Comparison of ENCODE assay signal across 8 cellular contexts in the genomic region with DNA sequence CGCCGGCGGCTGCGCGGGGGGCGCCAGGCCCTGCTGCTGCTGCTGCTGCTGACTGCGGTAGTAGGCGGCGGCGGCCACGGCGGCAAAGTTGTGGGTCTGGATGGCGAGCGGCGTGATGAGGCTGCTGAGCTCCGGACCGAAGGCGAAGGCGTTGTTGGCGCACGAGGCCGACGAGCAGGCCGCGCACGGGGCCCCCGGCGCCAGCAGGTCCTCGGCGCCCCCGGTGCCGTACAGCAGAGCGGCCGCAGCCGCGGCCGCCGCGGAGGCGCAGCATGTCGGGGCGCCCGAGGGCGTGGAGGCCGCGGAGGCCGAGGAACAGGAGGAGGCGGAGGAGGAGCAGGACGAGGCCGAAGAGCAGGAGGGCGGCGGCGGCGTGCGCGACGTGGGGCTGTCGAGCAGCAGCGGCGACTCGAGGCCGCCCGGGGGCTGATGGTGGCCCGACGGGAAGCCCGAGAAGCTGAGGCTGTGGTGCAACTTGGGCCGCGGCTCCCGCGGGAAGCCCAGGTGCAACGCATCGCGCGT. TPM values are rescaled to one million over a fixed set of nuclear protein-coding genes. Genes with fewer than 3 reads are reported as not detected.
A peak's percentile ranks its signal among the peaks of the same experiment; 100 is the strongest.
DNase-seq lines count a peak whose midpoint lies in the region; ATAC-seq and TF ChIP-seq lines count a peak whose summit lies in the region.

No MANE protein-coding gene starts in this region.

- H3K79me2 ChIP-seq in MM.1S (ENCODE audit: low read length), result peaks cover 76% of the 10 kb centered on the region

- H3K9me3 Mint-ChIP-seq in activated naive CD4-positive, alpha-beta T cell treated with anti-CD3 and anti-CD28 coated beads, Interleukin-2, amount 10 ng/mL, durations not matched to agents 7 days and 5 days, result no peaks in the 10 kb centered on the region

- peaks cover 29% of the 10 kb centered on the region for H3K4me1 Mint-ChIP-seq in activated naive CD4-positive, alpha-beta T cell treated with anti-CD3 and anti-CD28 coated beads, Interleukin-2, amount 10 ng/mL, durations not matched to agents 7 days and 5 days

- intact Hi-C loops in spleen (cut with DNase I; ENCODE audit: low total_unique reads), result loop anchor here (5.0 to 10.0 kb wide), 3 partner anchors 92 to 272 kb away; no protein-coding TSS in a partner anchor

- no peaks in the 10 kb centered on the region for H3K27me3 ChIP-seq in AG04450 (ENCODE audit: control insufficient read depth, insufficient read depth, low read length)
- no peaks in the 10 kb centered on the region for H3K27me3 ChIP-seq in MM.1S (replicated peaks; ENCODE audit: insufficient read depth, low read length)
- H3K27me3 ChIP-seq in right atrium auricular region, result no peaks in the 10 kb centered on the region
- no peaks in the 10 kb centered on the region for H3K27me3 ChIP-seq in spleen (replicated peaks in 1 of 7)

- WGBS in spleen, 5 donors, result 0 to 1% (median 0%) methylated on average over 18 to 74 of the region's 74 CpGs

- CTCF ChIA-PET in AG04450 (lab: Charles Lee), result interaction anchor here (1.4 to 4.2 kb wide), 5 partner anchors 260 to 396 kb away, joined by 10 to 27 read pairs (median 11); no protein-coding TSS in a partner anchor
- CTCF ChIA-PET in activated naive CD4-positive, alpha-beta T cell treated with anti-CD3 and anti-CD28 coated beads, Interleukin-2, amount 10 ng/mL, durations not matched to agents 7 days and 5 days (lab: Charles Lee), result interaction anchor here (0.7 to 14.2 kb wide), 12 partner anchors 36 to 354 kb away, joined by 3 to 460 read pairs (median 6); no protein-coding TSS in a partner anchor

- H3K9ac ChIP-seq in MM.1S (ENCODE audit: low read length), result peak overlapping the region; percentile 100

- H3K4me2 ChIP-seq in MM.1S (ENCODE audit: low read depth, low read length), result peak overlapping the region; percentile 58

- H4K20me1 ChIP-seq in MM.1S (ENCODE audit: insufficient read depth, low read length), result peaks cover 18% of the 10 kb centered on the region; the same call in 1 of the 2 replicates

- no peak for ATAC-seq in GM21423 (IDR thresholded peaks at IDR 0.05; ENCODE audit: unreplicated experiment)
- ATAC-seq in GM18907 (IDR thresholded peaks at IDR 0.05; ENCODE audit: unreplicated experiment), result no peak

- peaks cover 19% of the 10 kb centered on the region for H3K4me1 ChIP-seq in MM.1S (ENCODE audit: low read length)
- H3K4me1 ChIP-seq in right atrium auricular region, result peaks cover 0 to 62% of the 10 kb centered on the region in 2 donors
- peaks cover 34 to 66% (median 64%) of the 10 kb centered on the region in 6 donors for H3K4me1 ChIP-seq in spleen

- TF ChIP-seq CTCF in AG04450 (IDR thresholded peaks at IDR 0.05; ENCODE audit: low read depth, low read length) (no peak), MM.1S (IDR thresholded peaks at IDR 0.05; ENCODE audit: low read length) (no peak), right atrium auricular region (IDR thresholded peaks at IDR 0.05) (no peak), spleen (IDR thresholded peaks at IDR 0.05 in 8 of 11, conservative IDR thresholded peaks at IDR 0.05 in 3 of 11) (no peak)

- no peak for TF ChIP-seq POLR2A in spleen (IDR thresholded peaks at IDR 0.05)

- peaks cover 49% of the 10 kb centered on the region for H3K36me3 Mint-ChIP-seq in activated naive CD4-positive, alpha-beta T cell treated with anti-CD3 and anti-CD28 coated beads, Interleukin-2, amount 10 ng/mL, durations not matched to agents 7 days and 5 days

- POLR2A ChIA-PET in AG04450 (lab: Yijun Ruan, JAX), result interaction anchor here (0.5 to 1.6 kb wide), 9 partner anchors 148 to 337 kb away, joined by 3 to 5 read pairs (median 4); no protein-coding TSS in a partner anchor

- DNase-seq in AG04450 (ENCODE audit: low read depth, low spot score) (no peak), MM.1S (peak; percentile 37), right atrium auricular region (ENCODE audit: low spot score) (no peak), spleen (peak; percentile 91), HT-29 (ENCODE audit: low spot score) (no peak)
- peak; percentile 67 for DNase-seq in activated naive CD4-positive, alpha-beta T cell treated with anti-CD3 and anti-CD28 coated beads, Interleukin-2, amount 10 ng/mL, durations not matched to agents 7 days and 5 days

- H3K27ac ChIP-seq in AG04450 (ENCODE audit: low read depth, low read length), result no peak overlapping the region
- peak overlapping the region; percentile 99; the same call in 1 of the 2 replicates for H3K27ac ChIP-seq in MM.1S (ENCODE audit: low read length)
- peak overlapping the region; percentile 99 to 100 for H3K27ac ChIP-seq in right atrium auricular region
- H3K27ac ChIP-seq in spleen, result peak overlapping the region; percentile 93 to 100 (median 99)

- no peaks in the 10 kb centered on the region; the same call in 1 of the 2 replicates for H3K9me3 ChIP-seq in AG04450 (ENCODE audit: control insufficient read depth, insufficient read depth, low read length)
- no peaks in the 10 kb centered on the region for H3K9me3 ChIP-seq in MM.1S (replicated peaks; ENCODE audit: insufficient read depth, low read length)
- no peaks in the 10 kb centered on the region for H3K9me3 ChIP-seq in right atrium auricular region
- H3K9me3 ChIP-seq in spleen, result no peaks in the 10 kb centered on the region

- no peaks in the 10 kb centered on the region for H3K9me2 ChIP-seq in MM.1S (replicated peaks; ENCODE audit: insufficient read depth, low read length)

- H3K4me3 ChIP-seq in AG04450 (ENCODE audit: low read depth, low read length) (peak overlapping the region; percentile 87), MM.1S (ENCODE audit: low read length) (peak overlapping the region; percentile 97), right atrium auricular region (peak overlapping the region; percentile 79 to 92), spleen (peak overlapping the region; percentile 73 to 99 (median 90))

- peak overlapping the region; percentile 97 for H3K27ac Mint-ChIP-seq in activated naive CD4-positive, alpha-beta T cell treated with anti-CD3 and anti-CD28 coated beads, Interleukin-2, amount 10 ng/mL, durations not matched to agents 7 days and 5 days

- peaks cover 86% of the 10 kb centered on the region for H3F3A ChIP-seq in MM.1S (ENCODE audit: insufficient read depth, low read length)

- H3K36me3 ChIP-seq in MM.1S (replicated peaks; ENCODE audit: insufficient read depth, low read length), result peaks cover 10% of the 10 kb centered on the region; the same call in 1 of the 2 replicates
- H3K36me3 ChIP-seq in right atrium auricular region, result peaks cover 35% of the 10 kb centered on the region
- peaks cover 0 to 50% (median 28%) of the 10 kb centered on the region in 6 donors for H3K36me3 ChIP-seq in spleen

- peak overlapping the region; percentile 87 for H3K4me3 Mint-ChIP-seq in activated naive CD4-positive, alpha-beta T cell treated with anti-CD3 and anti-CD28 coated beads, Interleukin-2, amount 10 ng/mL, durations not matched to agents 7 days and 5 days

- H3K27me3 Mint-ChIP-seq in activated naive CD4-positive, alpha-beta T cell treated with anti-CD3 and anti-CD28 coated beads, Interleukin-2, amount 10 ng/mL, durations not matched to agents 7 days and 5 days, result peaks cover 12% of the 10 kb centered on the region

- H2AFZ ChIP-seq in MM.1S (ENCODE audit: low read length), result no peak overlapping the region

RNA-seq across cellular contexts. Expression of gene ZFP36L2, which starts 1.8 kb away (rescaled TPM):
- polyA plus RNA-seq in AG04450 (2011; rRNA removed), result 16.0 and 18.2 TPM in 2 replicates
- 8.8 and 12.5 TPM in 2 replicates for polyA minus RNA-seq in AG04450 (2011; rRNA and poly(A)+ RNA removed)
- total RNA-seq in right atrium auricular region, result 10 to 100 TPM; 43.2 to 47.3 TPM
- total RNA-seq in spleen, result 100 to 1,000 TPM; 118 to 223 (median 131) TPM
- 100 to 1,000 TPM in 1 of 3 donors, 10 to 100 TPM in 2; 72.4 to 115 (median 91.0) TPM for polyA plus RNA-seq in spleen
- total RNA-seq in HT-29 (2014; rRNA removed; shearing (Covaris generic)), result 19.4 and 20.5 TPM in 2 replicates

Comparison
In these comparisons a context has a peak if more than half of its experiments do, and no peak if none do; other contexts are left out.
1. DNase-seq: peak in MM.1S (single experiment), activated naive CD4-positive, alpha-beta T cell treated with anti-CD3 and anti-CD28 coated beads, Interleukin-2, amount 10 ng/mL, durations not matched to agents 7 days and 5 days (single experiment) and spleen (single experiment); none in AG04450 (single experiment), right atrium auricular region (single experiment) and HT-29 (single experiment).
2. Peak in every context shown above with its lines, with median percentiles within 50 percentile points of each other: H3K4me3 ChIP-seq.